8 cellular contexts compared by ENCODE assay signal in the genomic region with DNA sequence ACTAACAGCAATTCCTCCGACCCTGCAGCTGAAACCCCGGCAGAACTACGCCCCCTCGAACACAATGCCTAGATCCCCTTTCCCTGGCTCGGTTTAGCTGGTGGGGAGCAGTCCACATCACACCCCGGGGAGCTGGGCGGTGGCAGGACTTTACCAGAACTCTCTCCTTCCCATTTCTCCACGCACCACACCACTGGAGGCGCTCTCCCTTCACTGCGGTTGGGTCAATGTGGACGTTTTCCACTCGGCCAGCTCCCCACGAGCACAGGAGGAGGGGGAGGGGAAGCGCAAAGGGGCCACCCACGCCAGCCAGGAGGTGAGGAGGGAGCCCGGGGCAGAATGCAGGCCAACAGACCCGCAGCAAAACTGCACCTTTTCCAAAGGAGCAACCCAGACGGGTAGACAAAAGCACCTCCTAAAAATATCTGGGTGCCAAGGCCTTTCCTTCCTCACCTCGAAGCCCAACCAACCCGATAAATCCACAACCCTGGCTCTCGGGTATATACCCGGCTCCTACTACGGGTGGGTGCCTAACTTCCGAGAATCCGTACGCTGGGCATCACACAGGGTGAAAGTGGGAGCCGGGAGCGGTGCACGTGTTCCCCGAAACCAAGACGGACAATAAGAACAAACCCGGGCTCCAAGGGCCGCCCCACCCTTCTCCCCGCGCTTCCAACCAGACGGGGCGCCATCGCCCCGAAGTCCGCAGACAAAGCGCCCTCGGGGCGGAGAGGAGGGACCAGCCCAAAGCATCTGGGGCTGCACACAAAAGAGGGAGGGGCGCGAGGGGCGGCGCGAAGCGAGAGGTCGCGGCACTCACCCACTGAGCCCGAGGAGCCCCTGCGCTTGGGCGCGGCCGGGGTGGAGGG. TPM values are rescaled to one million over a fixed set of nuclear protein-coding genes. Genes with fewer than 3 reads are reported as not detected.
DNase-seq lines count a peak whose midpoint lies in the region; ATAC-seq and TF ChIP-seq lines count a peak whose summit lies in the region.

No MANE protein-coding gene starts in this region.

- ATAC-seq in GM21737 (IDR thresholded peaks at IDR 0.05; ENCODE audit: unreplicated experiment), result peak; percentile 10
- ATAC-seq in GM21360 (IDR thresholded peaks at IDR 0.05; ENCODE audit: unreplicated experiment), result no peak

- peak; percentile 73 to 77 (median 74) for TF ChIP-seq CTCF in ascending aorta (IDR thresholded peaks at IDR 0.05)
- TF ChIP-seq CTCF in right atrium auricular region (IDR thresholded peaks at IDR 0.05), result peak; percentile 49 to 69
- peak; percentile 54 for TF ChIP-seq CTCF in progenitor cell of endocrine pancreas (IDR thresholded peaks at IDR 0.05; ENCODE audit: unreplicated experiment)

- peak overlapping the region; percentile 95 for H3K4me3 Mint-ChIP-seq in T-helper 1 cell treated with Interleukin-12 subunit alpha and Interleukin-12 subunit beta and Interleukin-4 antibody, amounts not matched to agents 30 μg/mL and 1 μg/mL, for 36 hours
- peak overlapping the region; percentile 99 for H3K4me3 Mint-ChIP-seq in progenitor cell of endocrine pancreas (ENCODE audit: low read depth)

- H3K27me3 ChIP-seq in ascending aorta, result no peaks in the 10 kb centered on the region
- H3K27me3 ChIP-seq in right atrium auricular region, result no peaks in the 10 kb centered on the region

- no peaks in the 10 kb centered on the region for H3K36me3 ChIP-seq in ascending aorta
- no peaks in the 10 kb centered on the region for H3K36me3 ChIP-seq in right atrium auricular region

- no peaks in the 10 kb centered on the region for H3K27me3 Mint-ChIP-seq in T-helper 1 cell treated with Interleukin-12 subunit alpha and Interleukin-12 subunit beta and Interleukin-4 antibody, amounts not matched to agents 30 μg/mL and 1 μg/mL, for 36 hours (ENCODE audit: low read depth)
- no peaks in the 10 kb centered on the region for H3K27me3 Mint-ChIP-seq in progenitor cell of endocrine pancreas

- intact Hi-C loops in ascending aorta (cut with DNase I), result loop anchor here (1.0 to 5.0 kb wide), 4 partner anchors 34 to 119 kb away; no protein-coding TSS in a partner anchor

- H3K27ac ChIP-seq in ascending aorta, result peak overlapping the region; percentile 95 to 96
- H3K27ac ChIP-seq in right atrium auricular region, result peak overlapping the region; percentile 99 to 100

- DNase-seq in COLO829 (ENCODE audit: low spot score), result peak; percentile 67
- DNase-seq in NCI-H146 (lab: John Stamatoyannopoulos, UW), result peak; percentile 70
- peak; percentile 67 to 95 for DNase-seq in ascending aorta (ENCODE audit: low spot score in 2 of 2)
- peak; percentile 92 for DNase-seq in right atrium auricular region (ENCODE audit: low spot score)
- DNase-seq in progenitor cell of endocrine pancreas (ENCODE audit: low spot score, unreplicated experiment), result peak; percentile 72

- H3K4me1 ChIP-seq in ascending aorta (peaks cover 2 to 19% of the 10 kb centered on the region in 2 donors), right atrium auricular region (peaks cover 0 to 50% of the 10 kb centered on the region in 2 donors)

- no peaks in the 10 kb centered on the region for H3K9me3 Mint-ChIP-seq in T-helper 1 cell treated with Interleukin-12 subunit alpha and Interleukin-12 subunit beta and Interleukin-4 antibody, amounts not matched to agents 30 μg/mL and 1 μg/mL, for 36 hours
- H3K9me3 Mint-ChIP-seq in progenitor cell of endocrine pancreas (ENCODE audit: low read depth), result no peaks in the 10 kb centered on the region

- H3K27ac Mint-ChIP-seq in T-helper 1 cell treated with Interleukin-12 subunit alpha and Interleukin-12 subunit beta and Interleukin-4 antibody, amounts not matched to agents 30 μg/mL and 1 μg/mL, for 36 hours, result peak overlapping the region; percentile 87
- H3K27ac Mint-ChIP-seq in progenitor cell of endocrine pancreas, result peak overlapping the region; percentile 99

- H3K36me3 Mint-ChIP-seq in T-helper 1 cell treated with Interleukin-12 subunit alpha and Interleukin-12 subunit beta and Interleukin-4 antibody, amounts not matched to agents 30 μg/mL and 1 μg/mL, for 36 hours (ENCODE audit: low read depth), result peaks cover 5% of the 10 kb centered on the region
- H3K36me3 Mint-ChIP-seq in progenitor cell of endocrine pancreas (ENCODE audit: insufficient read depth), result no peaks in the 10 kb centered on the region

- H3K4me3 ChIP-seq in ascending aorta (peak overlapping the region; percentile 79 to 90), right atrium auricular region (peak overlapping the region; percentile 97 to 98)

- H3K9me3 ChIP-seq in ascending aorta, result no peaks in the 10 kb centered on the region
- no peaks in the 10 kb centered on the region for H3K9me3 ChIP-seq in right atrium auricular region

- H3K4me1 Mint-ChIP-seq in T-helper 1 cell treated with Interleukin-12 subunit alpha and Interleukin-12 subunit beta and Interleukin-4 antibody, amounts not matched to agents 30 μg/mL and 1 μg/mL, for 36 hours (ENCODE audit: low read depth), result peaks cover 47% of the 10 kb centered on the region
- H3K4me1 Mint-ChIP-seq in progenitor cell of endocrine pancreas (ENCODE audit: low read depth), result peaks cover 44% of the 10 kb centered on the region

RNA-seq across cellular contexts. Expression of a gene that starts 1.1 kb away (rescaled TPM):
- 296 TPM for total RNA-seq in ascending aorta
- 100 to 1,000 TPM; 152 to 203 TPM for total RNA-seq in right atrium auricular region
- 246 and 265 TPM in 2 replicates for total RNA-seq in progenitor cell of endocrine pancreas
